Comparison of ENCODE assay signal across 20 cellular contexts in the genomic region with DNA sequence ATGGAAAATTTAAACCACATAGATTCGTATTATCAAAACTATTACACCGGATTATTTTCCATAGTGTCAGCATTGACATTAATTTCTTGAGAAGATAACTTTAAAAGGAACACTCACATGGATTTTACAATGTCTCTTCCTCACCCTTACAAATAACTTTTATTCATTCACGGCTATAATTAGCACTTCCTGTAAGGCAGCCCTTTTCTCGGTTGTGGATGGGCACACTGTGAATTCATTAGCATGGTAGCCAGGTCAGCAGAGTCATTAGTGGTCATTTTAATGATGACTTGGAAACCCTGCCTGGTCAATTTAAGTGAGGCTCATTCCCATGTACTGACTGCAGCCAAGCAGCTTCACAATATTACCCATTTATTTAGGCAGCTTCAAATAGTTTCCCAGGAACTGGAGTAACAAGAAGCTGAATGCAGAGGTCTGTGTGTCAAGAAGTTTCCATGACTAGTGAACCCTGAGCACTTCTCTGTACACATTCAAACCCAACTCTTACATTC.
DNase-seq lines count a peak whose midpoint lies in the region; ATAC-seq, FAIRE-seq and TF ChIP-seq lines count a peak whose summit lies in the region.
"Had no signal": no experiment of that assay in that cellular context is flagged by ENCODE, and none has a peak within 500 bp of the region (broad histone marks: within the 10 kb centered on the region; RNA-seq: fewer than 3 reads in every experiment).

No MANE protein-coding gene starts in this region.

- DNase-seq in M059J (ENCODE audit: low read depth) (peak; percentile 71), astrocyte (ENCODE audit: low read depth) (peak; percentile 41), osteocyte (ENCODE audit: extremely low spot score, unreplicated experiment) (no peak), endothelial cell (ENCODE audit: low spot score) (no peak), adrenal gland (no peak), SIG-M5 treated with dmso at 0.1 percent for 504 hours (lab: John Stamatoyannopoulos, UW; ENCODE audit: unreplicated experiment) (no peak)
- DNase-seq: activated CD4-positive, alpha-beta T cell treated with anti-CD3 and anti-CD28 coated beads, Interleukin-2, amount 10 ng/mL, durations not matched to agents 24 days and 14 days; activated naive CD4-positive, alpha-beta T cell treated with Interleukin-2 at 50 U/mL for 16 hours; activated T-cell treated with anti-CD3 and anti-CD28 coated beads, Interleukin-2, amount 50 U/mL, for 48 hours; CD8-positive, alpha-beta T cell; NCI-H146; Peyer's patch; T-helper 2 cell; upper lobe of left lung had no signal

- peaks cover 2% of the 10 kb centered on the region for H3K4me1 Mint-ChIP-seq in astrocyte (ENCODE audit: low read depth, unreplicated experiment)
- peaks cover 13% of the 10 kb centered on the region for H3K4me1 Mint-ChIP-seq in osteocyte (ENCODE audit: unreplicated experiment)
- H3K4me1 Mint-ChIP-seq in endothelial cell (ENCODE audit: unreplicated experiment): peaks cover 3% of the 10 kb centered on the region

- H3K4me3 Mint-ChIP-seq in astrocyte (ENCODE audit: unreplicated experiment) (no peak overlapping the region), osteocyte (ENCODE audit: unreplicated experiment) (no peak overlapping the region), endothelial cell (ENCODE audit: unreplicated experiment) (no peak overlapping the region)
- H3K4me3 Mint-ChIP-seq: activated CD4-positive, alpha-beta T cell treated with anti-CD3 and anti-CD28 coated beads, Interleukin-2, amount 10 ng/mL, durations not matched to agents 24 days and 14 days; CD8-positive, alpha-beta T cell; dendritic cell treated with granulocyte-macrophage colony-stimulating factor and Interleukin-4, amounts not matched to agents 40 ng/mL and 50 ng/mL, for 4 days had no signal

- H3K9me3 ChIP-seq in astrocyte (ENCODE audit: insufficient read depth, low read depth, low read length): no peaks in the 10 kb centered on the region
- H3K9me3 ChIP-seq in adrenal gland (replicated peaks in 1 of 3): no peaks in the 10 kb centered on the region
- H3K9me3 ChIP-seq: Peyer's patch, upper lobe of left lung had no signal

- no peak overlapping the region for H2AFZ ChIP-seq in astrocyte (ENCODE audit: low read depth, low read length)

- H3K36me3 ChIP-seq in astrocyte (ENCODE audit: insufficient read depth, low read length): no peaks in the 10 kb centered on the region
- no peaks in the 10 kb centered on the region for H3K36me3 ChIP-seq in adrenal gland (replicated peaks in 1 of 2)
- H3K36me3 ChIP-seq: Peyer's patch, upper lobe of left lung had no signal

- H4K20me1 ChIP-seq in astrocyte (ENCODE audit: insufficient read depth, low read length): no peaks in the 10 kb centered on the region

- TF ChIP-seq CTCF in astrocyte (IDR thresholded peaks at IDR 0.05; ENCODE audit: insufficient read depth, low read depth, low read length) (no peak), osteocyte (IDR thresholded peaks at IDR 0.05) (no peak), endothelial cell (IDR thresholded peaks at IDR 0.05; ENCODE audit: unreplicated experiment) (no peak), adrenal gland (IDR thresholded peaks at IDR 0.05) (no peak)

- no peaks in the 10 kb centered on the region for H3K27me3 ChIP-seq in astrocyte (ENCODE audit: insufficient read depth, low read length)
- H3K27me3 ChIP-seq in adrenal gland: no peaks in the 10 kb centered on the region
- H3K27me3 ChIP-seq: Peyer's patch, upper lobe of left lung had no signal

- no peaks in the 10 kb centered on the region for H3K79me2 ChIP-seq in astrocyte (ENCODE audit: insufficient read depth, low read length)

- peaks cover 4% of the 10 kb centered on the region for H3K9me3 Mint-ChIP-seq in astrocyte (ENCODE audit: unreplicated experiment)
- H3K9me3 Mint-ChIP-seq in osteocyte (ENCODE audit: unreplicated experiment): no peaks in the 10 kb centered on the region
- no peaks in the 10 kb centered on the region for H3K9me3 Mint-ChIP-seq in endothelial cell (ENCODE audit: unreplicated experiment)

- no peak overlapping the region for H3K4me2 ChIP-seq in astrocyte (ENCODE audit: low read length)

- ATAC-seq in GM18858 (IDR thresholded peaks at IDR 0.05; ENCODE audit: unreplicated experiment) (peak; percentile 9), HG03571 (IDR thresholded peaks at IDR 0.05; ENCODE audit: unreplicated experiment) (no peak)
- ATAC-seq: CD8-positive, alpha-beta T cell had no signal

- no peak for FAIRE-seq in astrocyte (lab: Jason Lieb, UNC)
- FAIRE-seq: bronchial epithelial cell, endometrium had no signal

- TF ChIP-seq POLR2A in adrenal gland (IDR thresholded peaks at IDR 0.05): no peak

- H3K4me1 ChIP-seq in astrocyte (ENCODE audit: insufficient read depth, low read length) (no peaks in the 10 kb centered on the region), adrenal gland (replicated peaks in 1 of 2) (no peaks in the 10 kb centered on the region)
- H3K4me1 ChIP-seq: Peyer's patch, upper lobe of left lung had no signal

- H3K4me3 ChIP-seq in astrocyte (ENCODE audit: insufficient read depth, low read depth, low read length) (no peak overlapping the region), adrenal gland (no peak overlapping the region)
- H3K4me3 ChIP-seq: Peyer's patch, upper lobe of left lung had no signal

- 41 to 48% (median 44%) methylated on average over 4 of the region's 4 CpGs for WGBS in adrenal gland, 4 donors

- H3K36me3 Mint-ChIP-seq in astrocyte (ENCODE audit: low read depth, unreplicated experiment) (no peaks in the 10 kb centered on the region), osteocyte (ENCODE audit: unreplicated experiment) (no peaks in the 10 kb centered on the region), endothelial cell (ENCODE audit: low read depth, unreplicated experiment) (no peaks in the 10 kb centered on the region)

- H3K27ac Mint-ChIP-seq in astrocyte (ENCODE audit: unreplicated experiment) (no peak overlapping the region), osteocyte (ENCODE audit: unreplicated experiment) (peak overlapping the region; percentile 34), endothelial cell (ENCODE audit: unreplicated experiment) (no peak overlapping the region)
- H3K27ac Mint-ChIP-seq: activated CD4-positive, alpha-beta T cell treated with anti-CD3 and anti-CD28 coated beads, Interleukin-2, amount 10 ng/mL, durations not matched to agents 24 days and 14 days; CD8-positive, alpha-beta T cell; dendritic cell treated with granulocyte-macrophage colony-stimulating factor and Interleukin-4, amounts not matched to agents 40 ng/mL and 50 ng/mL, for 4 days had no signal

- no peak overlapping the region for H3K9ac ChIP-seq in astrocyte (ENCODE audit: low read length)

- H3K27ac ChIP-seq in astrocyte (ENCODE audit: low read depth, low read length) (no peak overlapping the region), adrenal gland (no peak overlapping the region)
- H3K27ac ChIP-seq: Peyer's patch, upper lobe of left lung, VCaP had no signal

- H3K27me3 Mint-ChIP-seq in astrocyte (ENCODE audit: low read depth, unreplicated experiment): no peaks in the 10 kb centered on the region
- no peaks in the 10 kb centered on the region for H3K27me3 Mint-ChIP-seq in osteocyte (ENCODE audit: unreplicated experiment)
- no peaks in the 10 kb centered on the region for H3K27me3 Mint-ChIP-seq in endothelial cell (ENCODE audit: unreplicated experiment)
- H3K27me3 Mint-ChIP-seq: activated CD4-positive, alpha-beta T cell treated with anti-CD3 and anti-CD28 coated beads, Interleukin-2, amount 10 ng/mL, durations not matched to agents 24 days and 14 days; dendritic cell treated with granulocyte-macrophage colony-stimulating factor and Interleukin-4, amounts not matched to agents 40 ng/mL and 50 ng/mL, for 4 days had no signal

- intact Hi-C loops in adrenal gland (cut with DNase I): no loop called here

Comparison
In these comparisons a context has a peak if more than half of its experiments do, and no peak if none do; other contexts are left out.
1. DNase-seq: peak in M059J (single experiment) and astrocyte (single experiment); none in osteocyte (single experiment), endothelial cell (single experiment), adrenal gland (0 of 7) and SIG-M5 treated with dmso at 0.1 percent for 504 hours (single experiment).